In genomic region chr1:9688599-9688998, GRCh38 we compare ENCODE assay signal across 8 cellular contexts. TPM values are rescaled to one million over a fixed set of nuclear protein-coding genes. Genes with fewer than 3 reads are reported as not detected.
DNase-seq lines count a peak whose midpoint lies in the region; ATAC-seq, FAIRE-seq and TF ChIP-seq lines count a peak whose summit lies in the region.

No MANE protein-coding gene starts in this region.

- no peak for TF ChIP-seq CTCF in A549 (IDR thresholded peaks at IDR 0.05)
- no peak for TF ChIP-seq CTCF in brain microvascular endothelial cell (IDR thresholded peaks at IDR 0.05; ENCODE audit: low read depth, low read length, missing control alignments)

- in situ Hi-C loops in HAP-1 (cut with MboI; ENCODE audit: low sequenced_read_pairs), result no loop called here
- in situ Hi-C loops in brain microvascular endothelial cell (cut with HindIII; ENCODE audit: low pct_ligation_motif_present, low sequenced_read_pairs), result no loop called here

- no peak for TF ChIP-seq POLR2A in A549 (IDR thresholded peaks at IDR 0.05; ENCODE audit: low read length)

- CTCF ChIA-PET in A549 (lab: Yijun Ruan, JAX), result interaction anchor here (1.0 to 7.8 kb wide), 3 partner anchors 14 to 61 kb away, joined by 3 to 37 read pairs (median 3); no protein-coding TSS in a partner anchor

- H3K36me3 ChIP-seq in HAP-1 (replicated peaks) (peaks cover 2% of the 10 kb centered on the region; the same call in 1 of the 2 replicates), brain microvascular endothelial cell (replicated peaks) (no peaks in the 10 kb centered on the region)

- H3K4me1 ChIP-seq in A549 (peaks cover 23% of the 10 kb centered on the region; the same call in 2 of the 3 replicates), HAP-1 (peaks cover 13% of the 10 kb centered on the region), mononuclear cell (ENCODE audit: insufficient read depth, low read length) (peaks cover 82% of the 10 kb centered on the region)

- no peaks in the 10 kb centered on the region for H3K27me3 ChIP-seq in HAP-1 (ENCODE audit: low read depth)
- no peaks in the 10 kb centered on the region for H3K27me3 ChIP-seq in brain microvascular endothelial cell (replicated peaks)
- H3K27me3 ChIP-seq in mononuclear cell (ENCODE audit: insufficient read depth, low read length), result no peaks in the 10 kb centered on the region

- H3K9me3 ChIP-seq in A549 (no peaks in the 10 kb centered on the region), HAP-1 (no peaks in the 10 kb centered on the region), mononuclear cell (ENCODE audit: low read depth, low read length) (no peaks in the 10 kb centered on the region)

- POLR2A ChIA-PET in A549 (lab: Yijun Ruan, JAX), result no interaction called here

- 84% methylated on average over 14 of the region's 14 CpGs for WGBS in A549 (ENCODE audit: missing lambda C conversion rate)

- H3K4me2 ChIP-seq in A549, result peak overlapping the region; percentile 91

- no peak for TF ChIP-seq EP300 in A549 (IDR thresholded peaks at IDR 0.05)

- FAIRE-seq in A549 (lab: Jason Lieb, UNC), result no peak

- DNase-seq in A549 (ENCODE audit: low read depth in 1 of 2, low spot score in 1 of 2), result no peak
- DNase-seq in HAP-1 (ENCODE audit: low spot score in 2 of 2), result no peak
- DNase-seq in brain microvascular endothelial cell, result no peak
- no peak for DNase-seq in A172 (ENCODE audit: low spot score)
- DNase-seq in effector CD4-positive, alpha-beta T cell, result no peak

- H3K4me3 ChIP-seq in A549, result peak overlapping the region; percentile 85
- peak overlapping the region; percentile 46 for H3K4me3 ChIP-seq in HAP-1
- H3K4me3 ChIP-seq in brain microvascular endothelial cell (ENCODE audit: low read depth, low read length), result peak overlapping the region; percentile 61
- peak overlapping the region; percentile 41 for H3K4me3 ChIP-seq in mononuclear cell (ENCODE audit: low read length)

- ATAC-seq in A549 (no peak), GM18519 (IDR thresholded peaks at IDR 0.05; ENCODE audit: low FRiP score, unreplicated experiment) (no peak), HG03342 (IDR thresholded peaks at IDR 0.05; ENCODE audit: unreplicated experiment) (no peak)

- peak overlapping the region; percentile 48 to 95; a peak in 4 of 6 replicates for H3K27ac ChIP-seq in A549
- no peak overlapping the region for H3K27ac ChIP-seq in brain microvascular endothelial cell

- no peak for TF ChIP-seq RAD21 in A549 (conservative IDR thresholded peaks at IDR 0.05 in 1 of 2, IDR thresholded peaks at IDR 0.05 in 1 of 2)

TF ChIP-seq in A549, 52 proteins besides CTCF, POLR2A, EP300 and RAD21:
- no peak for TF ChIP-seq KDM1A (IDR thresholded peaks at IDR 0.05; ENCODE audit: low read depth)
- no peak for TF ChIP-seq HOXB13 (CRISPR knock-in tag; IDR thresholded peaks at IDR 0.05; ENCODE audit: low read depth)
- TF ChIP-seq, protein P1, sequence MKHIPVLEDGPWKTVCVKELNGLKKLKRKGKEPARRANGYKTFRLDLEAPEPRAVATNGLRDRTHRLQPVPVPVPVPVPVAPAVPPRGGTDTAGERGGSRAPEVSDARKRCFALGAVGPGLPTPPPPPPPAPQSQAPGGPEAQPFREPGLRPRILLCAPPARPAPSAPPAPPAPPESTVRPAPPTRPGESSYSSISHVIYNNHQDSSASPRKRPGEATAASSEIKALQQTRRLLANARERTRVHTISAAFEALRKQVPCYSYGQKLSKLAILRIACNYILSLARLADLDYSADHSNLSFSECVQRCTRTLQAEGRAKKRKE (CRISPR knock-in tag; IDR thresholded peaks at IDR 0.05; ENCODE audit: low read depth), result no peak
- TF ChIP-seq MYC (IDR thresholded peaks at IDR 0.05; ENCODE audit: borderline replicate concordance, low read length), result no peak
- TF ChIP-seq E2F6 (IDR thresholded peaks at IDR 0.05; ENCODE audit: borderline replicate concordance, low read depth), result no peak
- TF ChIP-seq MAZ (IDR thresholded peaks at IDR 0.05; ENCODE audit: borderline replicate concordance, low read depth, low read length), result no peak
- TF ChIP-seq FOSL2 (IDR thresholded peaks at IDR 0.05), result no peak
- no peak for TF ChIP-seq FOSL2 (CRISPR knock-in tag; IDR thresholded peaks at IDR 0.05)
- TF ChIP-seq RARB (CRISPR knock-in tag; IDR thresholded peaks at IDR 0.05), result no peak
- TF ChIP-seq ESRRA (IDR thresholded peaks at IDR 0.05; ENCODE audit: borderline replicate concordance, low read length), result no peak
- TF ChIP-seq KDM5A (IDR thresholded peaks at IDR 0.05), result no peak
- TF ChIP-seq TFCP2L1 (CRISPR knock-in tag; IDR thresholded peaks at IDR 0.05), result no peak
- no peak for TF ChIP-seq NPAS2 (CRISPR knock-in tag; IDR thresholded peaks at IDR 0.05; ENCODE audit: borderline replicate concordance)
- TF ChIP-seq JUN (IDR thresholded peaks at IDR 0.05), result no peak
- no peak for TF ChIP-seq RNF2 (IDR thresholded peaks at IDR 0.05; ENCODE audit: borderline replicate concordance, low read depth)
- no peak for TF ChIP-seq NR3C1 (IDR thresholded peaks at IDR 0.05)
TF ChIP-seq in A549: peak in this region for 0.

RNA-seq across cellular contexts. Expression of gene PIK3CD, which starts 37.1 kb away (rescaled TPM):
- polyA plus RNA-seq in A549 (2011; rRNA removed) (2.4 and 2.5 TPM in 2 replicates), A549 (2017; fragmentation: RNase III; extraction: RNeasy Plus Mini Kit Qiagen cat#74134 plus additional on column Dnase treatment) (3.2 to 3.6 TPM (median 3.5 TPM) in 3 replicates)
- 3.1 and 4.1 TPM in 2 replicates for polyA plus RNA-seq in A549 (2012; cell fraction: cytosol; rRNA removed)
- polyA plus RNA-seq in A549 (2012; cell fraction: nucleus; rRNA removed), result 5.5 and 8.8 TPM in 2 replicates
- 5.5 and 6.0 TPM in 2 replicates for polyA minus RNA-seq in A549 (2011; rRNA and poly(A)+ RNA removed)
- total RNA-seq in mononuclear cell, result 126 TPM
- 4.3 and 5.6 TPM in 2 replicates for total RNA-seq in A172 (2014; rRNA removed; shearing (Covaris generic))

Comparison
In these comparisons a context has a peak if more than half of its experiments do, and no peak if none do; other contexts are left out.
1. RNA of gene PIK3CD, which starts 37.1 kb away (total RNA-seq): 126 TPM in mononuclear cell (single experiment); 4.3 to 5.6 TPM in A172; every median in the first group is over 10 times any median in the second.
2. Peak in every context shown above with its lines, with median percentiles within 50 percentile points of each other: H3K4me3 ChIP-seq.